14 cellular contexts compared by ENCODE assay signal in the genomic region with DNA sequence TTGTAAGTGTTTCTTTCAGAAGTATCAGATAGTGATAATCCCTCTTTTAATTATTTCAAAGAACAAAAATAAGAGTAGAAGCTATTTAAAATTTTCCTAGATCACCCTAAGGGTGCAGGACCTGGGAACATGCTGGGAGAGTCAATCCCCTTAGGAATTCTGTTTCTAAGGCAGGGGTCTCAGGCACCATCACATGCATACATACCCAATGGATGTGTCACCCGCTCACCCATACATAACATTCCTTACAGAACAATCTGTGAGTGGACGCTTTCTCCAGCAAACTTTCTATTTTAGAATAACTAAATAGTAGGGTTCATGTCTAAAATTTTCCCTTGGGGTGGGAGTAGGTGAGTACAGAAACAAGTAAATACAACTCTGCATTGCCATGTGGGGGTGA.
"Had no signal": no experiment of that assay in that cellular context is flagged by ENCODE, and none has a peak within 500 bp of the region (broad histone marks: within the 10 kb centered on the region; RNA-seq: fewer than 3 reads in every experiment).

No MANE protein-coding gene starts in this region.

- ATAC-seq: activated CD8-positive, alpha-beta T cell treated with anti-CD3 and anti-CD28 coated beads, Interleukin-2, amount 10 ng/mL, durations not matched to agents 7 days and 5 days; heart right ventricle; left lung; natural killer cell treated with Interleukin-12 subunit alpha and Interleukin-12 subunit beta and Interleukin-15 and Interleukin-18, amount 100 ng/mL, for 72 hours; sciatic nerve had no signal

- H3K27me3 ChIP-seq: heart right ventricle, left lung had no signal

- H3K4me3 ChIP-seq: heart right ventricle, left lung, prostate gland had no signal

- DNase-seq: activated CD4-positive, alpha-beta T cell treated with anti-CD3 and anti-CD28 coated beads for 4 hours; activated CD8-positive, alpha-beta memory T cell treated with anti-CD3 and anti-CD28 coated beads, Interleukin-2, amount 50 U/mL, for 48 hours; activated CD8-positive, alpha-beta T cell treated with anti-CD3 and anti-CD28 coated beads, Interleukin-2, amount 10 ng/mL, durations not matched to agents 7 days and 5 days; activated gamma-delta T cell treated with Interleukin-2 at 50 U/mL for 16 hours; amniotic stem cell; effector memory CD4-positive, alpha-beta T cell; heart right ventricle; left lung; stimulated activated CD4-positive, alpha-beta T cell treated with anti-CD3 and anti-CD28 coated beads, Interleukin-1b, Interleukin-23, amount 100 ng/mL, for 48 hours; T-helper 2 cell had no signal

- H3K27ac ChIP-seq: epithelial cell of prostate, left lung, prostate gland had no signal

- H3K9me3 ChIP-seq: heart right ventricle, left lung, prostate gland had no signal

- H3K4me1 ChIP-seq: heart right ventricle, left lung, prostate gland had no signal

- H3K36me3 ChIP-seq: left lung, prostate gland had no signal
